Comparison of ENCODE assay signal across 26 cellular contexts in the genomic region with DNA sequence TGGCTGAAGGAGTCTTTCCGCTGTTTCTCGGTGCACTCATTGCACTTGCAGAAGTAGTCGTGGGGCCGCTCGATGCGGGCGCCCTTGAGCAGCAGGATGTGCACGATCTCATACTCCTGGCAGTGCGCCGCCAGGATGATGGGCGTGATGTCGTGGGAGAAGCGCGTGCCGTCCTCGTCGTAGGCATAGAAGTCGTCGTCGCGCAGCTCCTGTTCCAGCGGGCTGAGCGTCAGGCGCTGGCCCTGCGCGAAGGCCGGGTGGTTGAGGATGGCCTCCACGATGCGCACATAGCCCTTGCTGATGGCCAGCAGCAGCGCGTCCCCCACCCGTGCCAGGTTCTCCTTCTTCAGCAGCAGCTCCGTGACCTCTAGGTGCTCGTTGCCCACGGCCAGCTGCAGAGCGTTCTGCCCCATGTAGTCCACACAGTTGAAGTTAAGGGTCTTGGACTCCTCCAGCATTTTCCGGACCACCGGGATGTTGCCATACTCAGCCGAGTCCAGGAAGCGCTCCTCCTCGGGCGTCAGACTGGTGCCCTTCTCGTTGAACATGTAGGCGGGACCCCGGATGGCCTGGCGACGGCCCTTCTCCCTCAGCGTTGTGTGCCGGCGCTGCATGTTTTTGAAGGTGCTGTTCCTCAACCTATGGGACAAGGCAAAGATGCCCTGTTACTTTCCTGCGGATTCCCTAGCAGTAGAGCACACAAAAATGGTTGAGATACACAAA. TPM values are rescaled to one million over a fixed set of nuclear protein-coding genes. Genes with fewer than 3 reads are reported as not detected.
DNase-seq lines count a peak whose midpoint lies in the region; ATAC-seq, FAIRE-seq and TF ChIP-seq lines count a peak whose summit lies in the region.
"Had no signal": no experiment of that assay in that cellular context is flagged by ENCODE, and none has a peak within 500 bp of the region (broad histone marks: within the 10 kb centered on the region; RNA-seq: fewer than 3 reads in every experiment).

No MANE protein-coding gene starts in this region.

- H3K27ac ChIP-seq in lower lobe of right lung = no peak overlapping the region
- H3K27ac ChIP-seq in spleen = no peak overlapping the region
- H3K27ac ChIP-seq: A549; BLaER1 treated with 17β-estradiol and CSF1 and Interleukin-3, amounts not matched to agents 10 nM and 100 nM had no signal

- DNase-seq in Daoy (ENCODE audit: low read depth) (peak; percentile 7), activated B cell treated with CpG ODN at 0.5 μM for 24 hours (peak; percentile 14), lower lobe of right lung (peak; percentile 41), spleen (peak; percentile 57), RCC 7860 (ENCODE audit: low spot score) (no peak), mesenteric fat pad (ENCODE audit: low spot score) (no peak), mucosa of descending colon (no peak)
- DNase-seq: 8988T; ACHN; AML-193; BE2C; CD4-positive, alpha-beta T cell; CD8-positive, alpha-beta memory T cell; DMS 273 treated with DMSO at 0.1 percent for 48 hours; DMS79; GF-D8; GOT3; HFFc6 had no signal

- no peaks in the 10 kb centered on the region for H3K27me3 Mint-ChIP-seq in activated B cell treated with CpG ODN at 0.5 μM for 24 hours
- H3K27me3 Mint-ChIP-seq: CD8-positive, alpha-beta memory T cell had no signal

- H3K27me3 ChIP-seq in lower lobe of right lung (ENCODE audit: low read depth) (no peaks in the 10 kb centered on the region), spleen (replicated peaks in 1 of 7) (no peaks in the 10 kb centered on the region)
- H3K27me3 ChIP-seq: BE2C; BLaER1 treated with 17β-estradiol and CSF1 and Interleukin-3, amounts not matched to agents 10 nM and 100 nM had no signal

- no peak for ATAC-seq in activated B cell treated with CpG ODN at 0.5 μM for 24 hours (ENCODE audit: low read depth)
- no peak for ATAC-seq in lower lobe of right lung
- no peak for ATAC-seq in mucosa of descending colon
- ATAC-seq: A549 had no signal

- H3K36me3 ChIP-seq in lower lobe of right lung (no peaks in the 10 kb centered on the region), spleen (no peaks in the 10 kb centered on the region), mucosa of descending colon (ENCODE audit: low read depth) (no peaks in the 10 kb centered on the region)
- H3K36me3 ChIP-seq: BE2C; BLaER1 treated with 17β-estradiol and CSF1 and Interleukin-3, amounts not matched to agents 10 nM and 100 nM; HAP-1 had no signal

- no peaks in the 10 kb centered on the region for H3K9me3 ChIP-seq in lower lobe of right lung
- H3K9me3 ChIP-seq in spleen = peaks cover 0 to 5% (median 0%) of the 10 kb centered on the region in 8 donors
- no peaks in the 10 kb centered on the region for H3K9me3 ChIP-seq in mucosa of descending colon
- H3K9me3 ChIP-seq: A549, BE2C, HAP-1 had no signal

- 93 to 97% (median 93%) methylated on average over 48 to 51 of the region's 51 CpGs for WGBS in spleen, 5 donors

- no peak for TF ChIP-seq CTCF in activated B cell treated with CpG ODN at 0.5 μM for 24 hours (IDR thresholded peaks at IDR 0.05)
- TF ChIP-seq CTCF in lower lobe of right lung (IDR thresholded peaks at IDR 0.05) = no peak
- no peak for TF ChIP-seq CTCF in spleen (IDR thresholded peaks at IDR 0.05 in 8 of 11, conservative IDR thresholded peaks at IDR 0.05 in 3 of 11)
- no peak for TF ChIP-seq CTCF in mucosa of descending colon (IDR thresholded peaks at IDR 0.05)

- no peak overlapping the region for H3K4me3 Mint-ChIP-seq in activated B cell treated with CpG ODN at 0.5 μM for 24 hours
- H3K4me3 Mint-ChIP-seq: CD14-positive monocyte; CD4-positive, alpha-beta T cell; CD8-positive, alpha-beta memory T cell; HFFc6 had no signal

- H3K4me1 ChIP-seq in lower lobe of right lung (no peaks in the 10 kb centered on the region), spleen (no peaks in the 10 kb centered on the region), mucosa of descending colon (ENCODE audit: low read depth) (no peaks in the 10 kb centered on the region)
- H3K4me1 ChIP-seq: A549; BE2C; BLaER1 treated with 17β-estradiol and CSF1 and Interleukin-3, amounts not matched to agents 10 nM and 100 nM; HAP-1 had no signal

- H3K36me3 Mint-ChIP-seq in activated B cell treated with CpG ODN at 0.5 μM for 24 hours (ENCODE audit: low read depth) = no peaks in the 10 kb centered on the region
- H3K36me3 Mint-ChIP-seq: CD14-positive monocyte; CD8-positive, alpha-beta memory T cell had no signal

- H3K4me3 ChIP-seq in lower lobe of right lung (no peak overlapping the region), spleen (no peak overlapping the region), mucosa of descending colon (no peak overlapping the region)
- H3K4me3 ChIP-seq: A549; BLaER1 treated with 17β-estradiol and CSF1 and Interleukin-3, amounts not matched to agents 10 nM and 100 nM; HAP-1 had no signal

- H3K9me3 Mint-ChIP-seq in activated B cell treated with CpG ODN at 0.5 μM for 24 hours = no peaks in the 10 kb centered on the region
- H3K9me3 Mint-ChIP-seq: CD4-positive, alpha-beta T cell had no signal

- CTCF ChIA-PET in activated B cell treated with CpG ODN at 0.5 μM for 24 hours (lab: Charles Lee) = no interaction called here

- TF ChIP-seq POLR2A in spleen (IDR thresholded peaks at IDR 0.05) = no peak

- POLR2A ChIA-PET in activated B cell treated with CpG ODN at 0.5 μM for 24 hours (lab: Charles Lee) = no interaction called here

- H3K27ac Mint-ChIP-seq in activated B cell treated with CpG ODN at 0.5 μM for 24 hours = no peak overlapping the region
- H3K27ac Mint-ChIP-seq: CD14-positive monocyte; CD4-positive, alpha-beta T cell; CD8-positive, alpha-beta memory T cell; HFFc6 had no signal

- FAIRE-seq in RCC 7860 (lab: Jason Lieb, UNC) = no peak
- FAIRE-seq: A549, D721Med, GM12891, H54 had no signal

- H3K4me1 Mint-ChIP-seq in activated B cell treated with CpG ODN at 0.5 μM for 24 hours = no peaks in the 10 kb centered on the region
- H3K4me1 Mint-ChIP-seq: CD14-positive monocyte; CD8-positive, alpha-beta memory T cell had no signal

- intact Hi-C loops in activated B cell treated with CpG ODN at 0.5 μM for 24 hours (cut with micrococcal nuclease) = no loop called here
- intact Hi-C loops in lower lobe of right lung (cut with DNase I) = no loop called here
- intact Hi-C loops in spleen (cut with DNase I; ENCODE audit: low total_unique reads) = no loop called here
- intact Hi-C loops in mucosa of descending colon (cut with DNase I, micrococcal nuclease) = no loop called here

RNA-seq across cellular contexts. Expression of a gene that starts 8.4 kb away (rescaled TPM):
- total RNA-seq in Daoy (2014; rRNA removed; shearing (Covaris generic)) = not detected in 2 replicates
- total RNA-seq in activated B cell treated with CpG ODN at 0.5 μM for 24 hours (not detected in 2 replicates), lower lobe of right lung (not detected), spleen (not detected), mesenteric fat pad (not detected), mucosa of descending colon (under 1 TPM in 1 of 3 donors, not detected in 2; 0.16 TPM)
- not detected for polyA plus RNA-seq in spleen
- total RNA-seq: CD4-positive, alpha-beta T cell; CD8-positive, alpha-beta memory T cell; G401; HFFc6 had no signal
- polyA plus RNA-seq: A549; CD14-positive monocyte; CD8-positive, alpha-beta memory T cell had no signal

Comparison
In these comparisons a context has a peak if more than half of its experiments do, and no peak if none do; other contexts are left out.
1. DNase-seq: peak in Daoy (single experiment), activated B cell treated with CpG ODN at 0.5 μM for 24 hours (single experiment), lower lobe of right lung (single experiment) and spleen (single experiment); none in RCC 7860 (single experiment), mesenteric fat pad (single experiment) and mucosa of descending colon (0 of 3).